ENCODE assay signal across 28 cellular contexts in the genomic region with DNA sequence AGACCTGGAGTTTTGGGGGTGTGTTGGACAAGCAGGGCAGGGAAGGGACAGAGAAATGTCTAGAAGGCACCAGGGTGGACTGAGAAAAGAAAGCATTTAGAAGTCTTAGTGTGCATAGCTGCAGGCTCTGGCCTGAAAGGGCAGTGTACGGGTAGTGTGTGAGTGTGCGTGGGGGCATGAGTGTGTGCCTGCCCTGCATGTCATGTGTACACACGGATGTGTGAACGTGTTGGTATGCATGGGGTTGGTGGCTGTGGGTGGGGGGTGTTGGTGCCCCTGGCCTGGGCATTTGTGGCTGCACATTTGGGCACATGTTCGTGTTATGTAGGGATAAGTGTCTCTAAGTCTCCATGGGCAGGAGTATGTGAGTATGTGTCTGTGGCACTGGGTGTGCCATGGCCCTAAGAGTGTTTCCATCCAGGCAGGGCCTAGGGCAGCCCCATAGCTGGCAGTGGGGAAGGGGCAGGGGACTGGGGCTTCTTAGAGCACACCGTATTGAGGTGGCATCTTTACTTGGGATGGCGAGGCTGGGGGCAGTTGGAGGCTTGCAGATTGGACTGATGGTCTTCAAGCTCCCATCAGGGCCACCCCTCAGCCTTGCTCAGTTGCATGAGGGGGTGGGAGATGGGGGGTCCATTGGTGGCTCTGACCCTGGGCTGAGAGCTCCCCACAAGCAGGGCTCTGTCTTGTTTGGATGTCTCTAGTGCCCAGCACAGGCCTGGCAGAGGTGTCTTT. TPM values are rescaled to one million over a fixed set of nuclear protein-coding genes. Genes with fewer than 3 reads are reported as not detected.
"Had no signal": no experiment of that assay in that cellular context is flagged by ENCODE, and none has a peak within 500 bp of the region (broad histone marks: within the 10 kb centered on the region; RNA-seq: fewer than 3 reads in every experiment).

No MANE protein-coding gene starts in this region.

- H3K27ac Mint-ChIP-seq: dendritic cell treated with granulocyte-macrophage colony-stimulating factor and Interleukin-4, amounts not matched to agents 40 ng/mL and 50 ng/mL, for 4 days; effector memory CD8-positive, alpha-beta T cell; natural killer cell; neural progenitor cell; stimulated activated memory B cell treated with anti-CD40 and anti-IgM and Interleukin-4, amounts not matched to agents 10 μg/mL and 1 μg/mL and 100 μg/mL, for 72 hours; stimulated activated naive CD8-positive, alpha-beta T cell treated with anti-CD3 and anti-CD28 coated beads, Interleukin-15, amount 100 ng/mL, for 72 hours had no signal

- H3K4me1 Mint-ChIP-seq: natural killer cell; neural progenitor cell; stimulated activated memory B cell treated with anti-CD40 and anti-IgM and Interleukin-4, amounts not matched to agents 10 μg/mL and 1 μg/mL and 100 μg/mL, for 72 hours; stimulated activated naive CD8-positive, alpha-beta T cell treated with anti-CD3 and anti-CD28 coated beads, Interleukin-15, amount 100 ng/mL, for 72 hours had no signal

- H3K4me1 ChIP-seq: esophagus muscularis mucosa, gastrocnemius medialis, heart right ventricle, neural progenitor cell, pancreas, psoas muscle, right lobe of liver, transverse colon had no signal

- H3K9me3 Mint-ChIP-seq: dendritic cell treated with granulocyte-macrophage colony-stimulating factor and Interleukin-4, amounts not matched to agents 40 ng/mL and 50 ng/mL, for 4 days; effector memory CD8-positive, alpha-beta T cell; natural killer cell; neural progenitor cell; stimulated activated memory B cell treated with anti-CD40 and anti-IgM and Interleukin-4, amounts not matched to agents 10 μg/mL and 1 μg/mL and 100 μg/mL, for 72 hours; stimulated activated naive CD8-positive, alpha-beta T cell treated with anti-CD3 and anti-CD28 coated beads, Interleukin-15, amount 100 ng/mL, for 72 hours had no signal

- H3K27ac ChIP-seq: epithelial cell of prostate, esophagus muscularis mucosa, gastrocnemius medialis, heart right ventricle, neural progenitor cell, pancreas, psoas muscle, right lobe of liver, thoracic aorta, transverse colon had no signal

- H3K27me3 Mint-ChIP-seq: stimulated activated naive CD8-positive, alpha-beta T cell treated with anti-CD3 and anti-CD28 coated beads, Interleukin-15, amount 100 ng/mL, for 72 hours had no signal

- DNase-seq: central memory CD4-positive, alpha-beta T cell; effector memory CD8-positive, alpha-beta T cell; gastrocnemius medialis; heart right ventricle; islet precursor cell; left colon; mammary epithelial cell; natural killer cell; retina; right lobe of liver; stimulated activated CD4-positive, alpha-beta T cell treated with anti-CD3 and anti-CD28 coated beads, Interleukin-15, amount 100 ng/mL, for 24 hours; stimulated activated CD4-positive, alpha-beta T cell treated with anti-CD3 and anti-CD28 coated beads, Interleukin-1b, Interleukin-23, amount 100 ng/mL, for 48 hours; stimulated activated CD4-positive, alpha-beta T cell treated with anti-CD3 and anti-CD28 coated beads, Interleukin-4, amount 100 ng/mL, for 24 hours; stimulated activated naive CD8-positive, alpha-beta T cell treated with anti-CD3 and anti-CD28 coated beads, Interleukin-15, amount 100 ng/mL, for 72 hours; transverse colon had no signal

- H3K4me3 Mint-ChIP-seq: dendritic cell treated with granulocyte-macrophage colony-stimulating factor and Interleukin-4, amounts not matched to agents 40 ng/mL and 50 ng/mL, for 4 days; effector memory CD8-positive, alpha-beta T cell; natural killer cell; neural progenitor cell; stimulated activated memory B cell treated with anti-CD40 and anti-IgM and Interleukin-4, amounts not matched to agents 10 μg/mL and 1 μg/mL and 100 μg/mL, for 72 hours; stimulated activated naive CD8-positive, alpha-beta T cell treated with anti-CD3 and anti-CD28 coated beads, Interleukin-15, amount 100 ng/mL, for 72 hours had no signal

- H3K9me3 ChIP-seq: esophagus muscularis mucosa, gastrocnemius medialis, heart right ventricle, pancreas, psoas muscle, right lobe of liver, thoracic aorta, transverse colon had no signal

- ATAC-seq: effector memory CD8-positive, alpha-beta T cell; gastrocnemius medialis; heart right ventricle; left colon; natural killer cell; pancreas; psoas muscle; right lobe of liver; stimulated activated memory B cell treated with anti-CD40 and anti-IgM and Interleukin-4, amounts not matched to agents 10 μg/mL and 1 μg/mL and 100 μg/mL, for 72 hours; stimulated activated naive CD8-positive, alpha-beta T cell treated with anti-CD3 and anti-CD28 coated beads, Interleukin-15, amount 100 ng/mL, for 72 hours had no signal

- H3K4me3 ChIP-seq: esophagus muscularis mucosa, gastrocnemius medialis, heart right ventricle, neural progenitor cell, pancreas, psoas muscle, right lobe of liver, thoracic aorta, transverse colon had no signal

- H3K27me3 ChIP-seq: gastrocnemius medialis, neural progenitor cell, pancreas, right lobe of liver had no signal

- H3K36me3 ChIP-seq: esophagus muscularis mucosa, gastrocnemius medialis, heart right ventricle, neural progenitor cell, pancreas, right lobe of liver, thoracic aorta, transverse colon had no signal

- H3K36me3 Mint-ChIP-seq: natural killer cell; neural progenitor cell; stimulated activated memory B cell treated with anti-CD40 and anti-IgM and Interleukin-4, amounts not matched to agents 10 μg/mL and 1 μg/mL and 100 μg/mL, for 72 hours had no signal

- FAIRE-seq: pancreas, urothelium cell line had no signal

RNA-seq across cellular contexts. Expression of gene PSD2, which starts 14.9 kb away (rescaled TPM):
- total RNA-seq: fibroblast of villous mesenchyme, mesenteric fat pad, myocyte had no signal
- polyA plus RNA-seq: liver, mammary epithelial cell had no signal
